In genomic region chr4:189364032-189364449, GRCh38 we compare ENCODE assay signal across 19 cellular contexts.
"Had no signal": no experiment of that assay in that cellular context is flagged by ENCODE, and none has a peak within 500 bp of the region (broad histone marks: within the 10 kb centered on the region; RNA-seq: fewer than 3 reads in every experiment).

No MANE protein-coding gene starts in this region.

- H3K27me3 ChIP-seq: colonic mucosa, dorsolateral prefrontal cortex, esophagus squamous epithelium, sigmoid colon, tibial artery had no signal

- H3K4me1 Mint-ChIP-seq: activated CD4-positive, alpha-beta memory T cell treated with anti-CD3 and anti-CD28 coated beads, Interleukin-2, amount 10 ng/mL, durations not matched to agents 7 days and 5 days; activated CD4-positive, alpha-beta T cell treated with anti-CD3 and anti-CD28 coated beads, Interleukin-2, amount 10 ng/mL, durations not matched to agents 24 days and 14 days; central memory CD8-positive, alpha-beta T cell; naive B cell had no signal

- H3K4me3 ChIP-seq: colonic mucosa, lower lobe of right lung, sigmoid colon, tibial artery had no signal

- H3K27ac ChIP-seq: colonic mucosa, dorsolateral prefrontal cortex, esophagus squamous epithelium, lower lobe of right lung, sigmoid colon, tibial artery, VCaP had no signal

- H3K27ac Mint-ChIP-seq: activated CD4-positive, alpha-beta memory T cell treated with anti-CD3 and anti-CD28 coated beads, Interleukin-2, amount 10 ng/mL, durations not matched to agents 7 days and 5 days; activated CD4-positive, alpha-beta T cell treated with anti-CD3 and anti-CD28 coated beads, Interleukin-2, amount 10 ng/mL, durations not matched to agents 24 days and 14 days; activated naive CD4-positive, alpha-beta T cell treated with anti-CD3 and anti-CD28 coated beads, Interleukin-2, amount 50 U/mL, for 72 hours; naive B cell; stimulated activated naive CD8-positive, alpha-beta T cell treated with anti-CD3 and anti-CD28 coated beads, Interleukin-15, Interleukin-2, amounts not matched to agents 100 ng/mL and 50 ng/mL, for 24 hours had no signal

- H3K4me1 ChIP-seq: colonic mucosa, esophagus squamous epithelium, lower lobe of right lung, sigmoid colon, tibial artery had no signal

- H3K9me3 ChIP-seq: colonic mucosa, lower lobe of right lung, sigmoid colon, tibial artery had no signal

- H3K36me3 Mint-ChIP-seq: naive B cell had no signal

- FAIRE-seq: astrocyte, keratinocyte had no signal

- H3K27me3 Mint-ChIP-seq: activated CD4-positive, alpha-beta memory T cell treated with anti-CD3 and anti-CD28 coated beads, Interleukin-2, amount 10 ng/mL, durations not matched to agents 7 days and 5 days; activated CD4-positive, alpha-beta T cell treated with anti-CD3 and anti-CD28 coated beads, Interleukin-2, amount 10 ng/mL, durations not matched to agents 24 days and 14 days; central memory CD8-positive, alpha-beta T cell; naive B cell; stimulated activated naive CD8-positive, alpha-beta T cell treated with anti-CD3 and anti-CD28 coated beads, Interleukin-15, Interleukin-2, amounts not matched to agents 100 ng/mL and 50 ng/mL, for 24 hours had no signal

- H3K36me3 ChIP-seq: colonic mucosa, esophagus squamous epithelium, lower lobe of right lung, sigmoid colon, tibial artery had no signal

- ATAC-seq: activated CD4-positive, CD25-positive, alpha-beta regulatory T cell treated with anti-CD3 and anti-CD28 coated beads, Interleukin-2, amount 50 U/mL, for 24 hours; activated naive CD4-positive, alpha-beta T cell treated with anti-CD3 and anti-CD28 coated beads, Interleukin-2, amount 50 U/mL, for 72 hours; lower lobe of right lung had no signal

- DNase-seq: activated CD4-positive, alpha-beta memory T cell treated with anti-CD3 and anti-CD28 coated beads, Interleukin-2, amount 10 ng/mL, durations not matched to agents 7 days and 5 days; activated CD4-positive, alpha-beta T cell treated with anti-CD3 and anti-CD28 coated beads, Interleukin-2, amount 10 ng/mL, durations not matched to agents 24 days and 14 days; activated T-cell treated with anti-CD3 and anti-CD28 coated beads for 4 hours; colonic mucosa; dorsolateral prefrontal cortex; esophagus squamous epithelium; lower lobe of right lung; naive B cell; occipital lobe; sigmoid colon; stimulated activated CD4-positive, alpha-beta T cell treated with anti-CD3 and anti-CD28 coated beads, Interleukin-4, amount 100 ng/mL, for 1 hour; tibial artery had no signal

- H3K4me3 Mint-ChIP-seq: activated CD4-positive, alpha-beta memory T cell treated with anti-CD3 and anti-CD28 coated beads, Interleukin-2, amount 10 ng/mL, durations not matched to agents 7 days and 5 days; activated CD4-positive, alpha-beta T cell treated with anti-CD3 and anti-CD28 coated beads, Interleukin-2, amount 10 ng/mL, durations not matched to agents 24 days and 14 days; central memory CD8-positive, alpha-beta T cell; stimulated activated naive CD8-positive, alpha-beta T cell treated with anti-CD3 and anti-CD28 coated beads, Interleukin-15, Interleukin-2, amounts not matched to agents 100 ng/mL and 50 ng/mL, for 24 hours had no signal
